15 cellular contexts compared by ENCODE assay signal in the genomic region with DNA sequence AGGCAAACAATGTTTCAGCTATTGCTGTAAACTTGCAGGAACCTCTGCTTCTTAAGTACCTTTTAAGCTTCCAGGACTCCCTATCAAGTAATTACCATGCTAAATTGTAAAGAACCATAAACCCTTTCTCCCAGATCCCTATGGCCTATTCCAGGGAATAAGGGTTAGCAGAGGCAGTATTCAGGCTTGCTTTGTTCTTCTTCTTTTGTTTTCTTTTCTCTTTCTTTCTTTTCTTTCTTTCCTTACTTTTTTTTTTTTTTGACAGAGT. TPM values are rescaled to one million over a fixed set of nuclear protein-coding genes. Genes with fewer than 3 reads are reported as not detected.
DNase-seq lines count a peak whose midpoint lies in the region; ATAC-seq, FAIRE-seq and TF ChIP-seq lines count a peak whose summit lies in the region.
"Had no signal": no experiment of that assay in that cellular context is flagged by ENCODE, and none has a peak within 500 bp of the region (broad histone marks: within the 10 kb centered on the region; RNA-seq: fewer than 3 reads in every experiment).

No MANE protein-coding gene starts in this region.

- TF ChIP-seq EP300 in GM12878 (IDR thresholded peaks at IDR 0.05; ENCODE audit: borderline replicate concordance in 1 of 2, control insufficient read depth in 1 of 2, low read depth in 2 of 2, low read length in 2 of 2): no peak

- H3K27me3 Mint-ChIP-seq in activated T-cell treated with anti-CD3 and anti-CD28 coated beads, Interleukin-2, amount 50 U/mL, for 72 hours (ENCODE audit: low read depth): no peaks in the 10 kb centered on the region
- no peaks in the 10 kb centered on the region for H3K27me3 Mint-ChIP-seq in activated T-cell treated with anti-CD3 and anti-CD28 coated beads, Interleukin-2, amount 50 U/mL, for 4 hours (ENCODE audit: low read depth)

- no peak for TF ChIP-seq POLR2A in GM12878 (IDR thresholded peaks at IDR 0.05; ENCODE audit: low read depth, low read length)

- H3K36me3 Mint-ChIP-seq in activated T-cell treated with anti-CD3 and anti-CD28 coated beads, Interleukin-2, amount 50 U/mL, for 72 hours (ENCODE audit: insufficient read depth in 2 of 2): peaks cover 2 to 3% of the 10 kb centered on the region in 2 donors
- no peaks in the 10 kb centered on the region for H3K36me3 Mint-ChIP-seq in activated T-cell treated with anti-CD3 and anti-CD28 coated beads, Interleukin-2, amount 50 U/mL, for 4 hours (ENCODE audit: insufficient read depth)

- POLR2A ChIA-PET in GM12878 (lab: Charles Lee): interaction anchor here (0.7 to 1.0 kb wide), 2 partner anchors 57 to 141 kb away, joined by 3 to 4 read pairs; a partner anchor contains a TSS

- H4K20me1 ChIP-seq in GM12878 (ENCODE audit: control insufficient read depth, insufficient read depth): no peaks in the 10 kb centered on the region

- peak overlapping the region; percentile 49 to 80 for H3K4me3 Mint-ChIP-seq in activated T-cell treated with anti-CD3 and anti-CD28 coated beads, Interleukin-2, amount 50 U/mL, for 72 hours
- no peak overlapping the region for H3K4me3 Mint-ChIP-seq in activated T-cell treated with anti-CD3 and anti-CD28 coated beads, Interleukin-2, amount 50 U/mL, for 4 hours

- no peaks in the 10 kb centered on the region for H3K27me3 ChIP-seq in GM12878 (replicated peaks in 1 of 2; ENCODE audit: control insufficient read depth in 2 of 2, insufficient read depth in 2 of 2, low read length in 1 of 2)
- no peaks in the 10 kb centered on the region for H3K27me3 ChIP-seq in skeletal muscle satellite cell (ENCODE audit: control insufficient read depth, insufficient read depth, low read length)
- H3K27me3 ChIP-seq: adrenal gland had no signal

- H3K27ac ChIP-seq in KOPT-K1 (ENCODE audit: low read depth, low read length, poor library complexity, severe bottlenecking) (peak overlapping the region; percentile 91), GM12878 (ENCODE audit: control insufficient read depth, insufficient read depth) (peak overlapping the region; percentile 92)
- H3K27ac ChIP-seq: adrenal gland had no signal

- H3K4me1 ChIP-seq in GM12878 (ENCODE audit: control insufficient read depth, insufficient read depth, low read length) (peaks cover 15% of the 10 kb centered on the region), skeletal muscle satellite cell (ENCODE audit: control insufficient read depth, insufficient read depth, low read length) (peaks cover 21% of the 10 kb centered on the region)

- no peak for TF ChIP-seq CTCF in GM12878 (IDR thresholded peaks at IDR 0.05 in 2 of 3, conservative IDR thresholded peaks at IDR 0.05 in 1 of 3; ENCODE audit: control insufficient read depth in 2 of 3, extremely low read depth in 1 of 3, insufficient read depth in 1 of 3, low read depth in 3 of 3, low read length in 3 of 3)

- no peaks in the 10 kb centered on the region for H3K9me3 Mint-ChIP-seq in activated T-cell treated with anti-CD3 and anti-CD28 coated beads, Interleukin-2, amount 50 U/mL, for 72 hours
- H3K9me3 Mint-ChIP-seq in activated T-cell treated with anti-CD3 and anti-CD28 coated beads, Interleukin-2, amount 50 U/mL, for 4 hours: no peaks in the 10 kb centered on the region

- in situ Hi-C loops in GM12878 (cut with MboI): no loop called here

- peaks cover 16% of the 10 kb centered on the region for H3K79me2 ChIP-seq in GM12878 (ENCODE audit: control insufficient read depth, insufficient read depth, low read length)

- peak overlapping the region; percentile 88 for H3K27ac Mint-ChIP-seq in activated T-cell treated with anti-CD3 and anti-CD28 coated beads, Interleukin-2, amount 50 U/mL, for 72 hours

- FAIRE-seq in GM12878 (lab: Jason Lieb, UNC): no peak
- FAIRE-seq: islet of Langerhans, small intestine had no signal

- no peak overlapping the region for H2AFZ ChIP-seq in GM12878 (ENCODE audit: control insufficient read depth, low read depth, low read length)

- no peak for TF ChIP-seq RAD21 in GM12878 (IDR thresholded peaks at IDR 0.05; ENCODE audit: insufficient read depth, low read depth, low read length)

- peaks cover 42% of the 10 kb centered on the region for H3K4me1 Mint-ChIP-seq in activated T-cell treated with anti-CD3 and anti-CD28 coated beads, Interleukin-2, amount 50 U/mL, for 72 hours (ENCODE audit: low read depth)
- peaks cover 39% of the 10 kb centered on the region for H3K4me1 Mint-ChIP-seq in activated T-cell treated with anti-CD3 and anti-CD28 coated beads, Interleukin-2, amount 50 U/mL, for 4 hours (ENCODE audit: low read depth)

- no TSS peak for BruUV-seq in GM12878 (replicated peaks; lab: Mats Ljungman, UMichigan)

- no peak for ATAC-seq in activated T-cell treated with anti-CD3 and anti-CD28 coated beads, Interleukin-2, amount 50 U/mL, for 72 hours (replicated peaks in 1 of 2)
- no peak for ATAC-seq in activated T-cell treated with anti-CD3 and anti-CD28 coated beads, Interleukin-2, amount 50 U/mL, for 4 hours
- ATAC-seq in GM12878: no peak

- H3K9ac ChIP-seq in GM12878 (ENCODE audit: control insufficient read depth, insufficient read depth, low read length): no peak overlapping the region
- H3K9ac ChIP-seq in skeletal muscle satellite cell (ENCODE audit: low read depth, low read length): no peak overlapping the region

- H3K36me3 ChIP-seq in KOPT-K1 (ENCODE audit: insufficient read depth, low read length) (peaks cover 3% of the 10 kb centered on the region; the same call in 1 of the 2 replicates), GM12878 (ENCODE audit: control insufficient read depth in 2 of 2, insufficient read depth in 2 of 2, low read length in 1 of 2) (no peaks in the 10 kb centered on the region), skeletal muscle satellite cell (ENCODE audit: insufficient read depth, low read length) (no peaks in the 10 kb centered on the region)
- H3K36me3 ChIP-seq: adrenal gland, HAP-1 had no signal

- H3K9me3 ChIP-seq in KOPT-K1 (ENCODE audit: insufficient read depth, low read length, poor library complexity, severe bottlenecking): no peaks in the 10 kb centered on the region
- no peaks in the 10 kb centered on the region for H3K9me3 ChIP-seq in GM12878 (replicated peaks; ENCODE audit: control insufficient read depth, insufficient read depth, low read length)
- H3K9me3 ChIP-seq in skeletal muscle satellite cell (replicated peaks; ENCODE audit: low read length): no peaks in the 10 kb centered on the region
- H3K9me3 ChIP-seq: adrenal gland, HAP-1 had no signal

- intact Hi-C loops in GM12878 (cut with micrococcal nuclease; ENCODE audit: unreplicated experiment): loop anchor here (10.0 kb wide), 1 partner anchor 223 kb away; no protein-coding TSS in a partner anchor

- CTCF ChIA-PET in GM12878 (lab: Yijun Ruan, JAX): interaction anchor here (0.7 to 1.8 kb wide), 10 partner anchors 12 to 508 kb away, joined by 3 to 4 read pairs (median 3); a partner anchor contains a TSS

- SMC1A ChIA-PET in GM12878 (lab: Charles Lee; ENCODE audit: uncharacterized antibody, unreplicated experiment): interaction anchor here (0.6 to 2.2 kb wide), 5 partner anchors 11 to 503 kb away, joined by 3 to 11 read pairs (median 5); no protein-coding TSS in a partner anchor

- RAD21 ChIA-PET in GM12878 (lab: Charles Lee; ENCODE audit: unreplicated experiment): interaction anchor here (1.7 kb wide), 1 partner anchor 82 kb away, joined by 4 read pairs; no protein-coding TSS in a partner anchor

- H3K4me2 ChIP-seq in GM12878 (ENCODE audit: control insufficient read depth, insufficient read depth): no peak overlapping the region
- H3K4me2 ChIP-seq in skeletal muscle satellite cell (ENCODE audit: low read length): peak overlapping the region; percentile 26

- no peak for DNase-seq in activated T-cell treated with anti-CD3 and anti-CD28 coated beads, Interleukin-2, amount 50 U/mL, for 72 hours
- no peak for DNase-seq in activated T-cell treated with anti-CD3 and anti-CD28 coated beads, Interleukin-2, amount 50 U/mL, for 4 hours
- no peak for DNase-seq in GM12878 (ENCODE audit: low read depth, low spot score)
- no peak for DNase-seq in NCI-H2227 (lab: John Stamatoyannopoulos, UW; ENCODE audit: unreplicated experiment)
- no peak for DNase-seq in NCI-H226
- DNase-seq in T-helper 9 cell: no peak
- DNase-seq: adrenal gland, dermis blood vessel endothelial cell, NCI-H1417, NCI-H748 treated with DMSO at 0.1 percent for 48 hours, small intestine had no signal

- no peak overlapping the region for H3K4me3 ChIP-seq in GM12878
- no peak overlapping the region for H3K4me3 ChIP-seq in skeletal muscle satellite cell (ENCODE audit: low read length)
- H3K4me3 ChIP-seq: adrenal gland, HAP-1 had no signal

RNA-seq across cellular contexts. Expression of a gene that starts 2.8 kb away (rescaled TPM):
- total RNA-seq in activated T-cell treated with anti-CD3 and anti-CD28 coated beads, Interleukin-2, amount 50 U/mL, for 72 hours: 10 to 100 TPM; 19.2 to 23.5 TPM
- total RNA-seq in activated T-cell treated with anti-CD3 and anti-CD28 coated beads, Interleukin-2, amount 50 U/mL, for 4 hours: 10 to 100 TPM; 11.8 to 14.1 (median 12.9) TPM
- 25.0 and 28.7 TPM in 2 replicates for total RNA-seq in GM12878 (2013; cell fraction: nucleolus; rRNA removed)
- 9.4 and 10.1 TPM in 2 replicates for total RNA-seq in GM12878 (2014; rRNA removed)
- 13.7 and 14.0 TPM in 2 replicates for total RNA-seq in GM12878 (2014; rRNA removed; fragmentation: Illumina TruSeq; extraction: Trizol)
- 11.5 and 11.7 TPM in 2 replicates for total RNA-seq in GM12878 (2021)
- 2.3 TPM for polyA plus RNA-seq in GM12878 (2011; ENCODE audit: low read depth)
- 2.7 and 5.8 TPM in 2 replicates for polyA plus RNA-seq in GM12878 (2011; rRNA removed)
- 1.4 and 2.1 TPM in 2 replicates for polyA plus RNA-seq in GM12878 (2011; cell fraction: cytosol; rRNA removed)
- polyA plus RNA-seq in GM12878 (2011; cell fraction: nucleus; rRNA removed): 2.2 and 5.1 TPM in 2 replicates
- polyA plus RNA-seq in GM12878 (2012): 2.9 and 3.1 TPM in 2 replicates
- polyA plus RNA-seq in GM12878 (2014; fragmentation: Illumina TruSeq; extraction: Trizol): 6.2 and 6.7 TPM in 2 replicates
- polyA plus RNA-seq in GM12878 (2014; fragmentation: Nextera tagmentation; extraction: Ambion mirVana): 1 to 10 TPM; 1.9 to 4.3 TPM
- 2.9 and 3.4 TPM in 2 replicates for polyA plus RNA-seq in GM12878 (2014; rRNA removed)
- polyA plus RNA-seq in GM12878 (2016; fragmentation: Nextera tagmentation; extraction: Ambion mirVana): 1 to 10 TPM; 5.4 to 6.5 TPM
- 6.4 and 10.5 TPM in 2 replicates for polyA minus RNA-seq in GM12878 (2011; rRNA and poly(A)+ RNA removed)
- polyA minus RNA-seq in GM12878 (2011; cell fraction: cytosol; rRNA and poly(A)+ RNA removed): 3.5 and 3.8 TPM in 2 replicates
- polyA minus RNA-seq in GM12878 (2011; cell fraction: nucleus; rRNA and poly(A)+ RNA removed): 4.2 and 4.8 TPM in 2 replicates
- total RNA-seq in skeletal muscle satellite cell (2012; rRNA removed): 10.1 and 11.4 TPM in 2 replicates

RNA-seq across cellular contexts. Expression of a gene that starts 35.1 kb away (rescaled TPM):
- 1,000 to 10,000 TPM; 1,492 to 1,529 TPM for total RNA-seq in activated T-cell treated with anti-CD3 and anti-CD28 coated beads, Interleukin-2, amount 50 U/mL, for 72 hours
- 1,000 to 10,000 TPM; 2,191 to 2,257 (median 2,224) TPM for total RNA-seq in activated T-cell treated with anti-CD3 and anti-CD28 coated beads, Interleukin-2, amount 50 U/mL, for 4 hours
- 234 and 239 TPM in 2 replicates for total RNA-seq in GM12878 (2013; cell fraction: nucleolus; rRNA removed)
- 2,238 and 2,984 TPM in 2 replicates for total RNA-seq in GM12878 (2014; rRNA removed)
- total RNA-seq in GM12878 (2014; rRNA removed; fragmentation: Illumina TruSeq; extraction: Trizol): 2,534 and 2,672 TPM in 2 replicates
- total RNA-seq in GM12878 (2021): 1,732 and 1,820 TPM in 2 replicates
- 1,487 TPM for polyA plus RNA-seq in GM12878 (2011; ENCODE audit: low read depth)
- 2,067 and 2,200 TPM in 2 replicates for polyA plus RNA-seq in GM12878 (2011; rRNA removed)
- polyA plus RNA-seq in GM12878 (2011; cell fraction: cytosol; rRNA removed): 988 and 1,251 TPM in 2 replicates
- polyA plus RNA-seq in GM12878 (2011; cell fraction: nucleus; rRNA removed): 683 and 939 TPM in 2 replicates
- polyA plus RNA-seq in GM12878 (2012): 2,416 and 3,110 TPM in 2 replicates
- 2,624 and 3,096 TPM in 2 replicates for polyA plus RNA-seq in GM12878 (2014; fragmentation: Illumina TruSeq; extraction: Trizol)
- polyA plus RNA-seq in GM12878 (2014; fragmentation: Nextera tagmentation; extraction: Ambion mirVana): 1,000 to 10,000 TPM; 1,682 to 2,114 TPM
- 4,115 and 6,051 TPM in 2 replicates for polyA plus RNA-seq in GM12878 (2014; rRNA removed)
- 100 to 1,000 TPM; 898 to 965 TPM for polyA plus RNA-seq in GM12878 (2016; fragmentation: Nextera tagmentation; extraction: Ambion mirVana)
- 372 and 616 TPM in 2 replicates for polyA minus RNA-seq in GM12878 (2011; rRNA and poly(A)+ RNA removed)
- 198 and 199 TPM in 2 replicates for polyA minus RNA-seq in GM12878 (2011; cell fraction: cytosol; rRNA and poly(A)+ RNA removed)
- polyA minus RNA-seq in GM12878 (2011; cell fraction: nucleus; rRNA and poly(A)+ RNA removed): 168 and 254 TPM in 2 replicates
- total RNA-seq in skeletal muscle satellite cell (2012; rRNA removed): 1,752 and 2,335 TPM in 2 replicates

RNA-seq across cellular contexts. Expression of a gene that starts 44.7 kb away (rescaled TPM):
- total RNA-seq in activated T-cell treated with anti-CD3 and anti-CD28 coated beads, Interleukin-2, amount 50 U/mL, for 72 hours: 10 to 100 TPM; 26.8 to 31.9 TPM
- total RNA-seq in activated T-cell treated with anti-CD3 and anti-CD28 coated beads, Interleukin-2, amount 50 U/mL, for 4 hours: 10 to 100 TPM; 24.1 to 25.8 (median 24.8) TPM
- total RNA-seq in GM12878 (2013; cell fraction: nucleolus; rRNA removed): 64.9 and 66.7 TPM in 2 replicates
- total RNA-seq in GM12878 (2014; rRNA removed) (23.8 and 28.4 TPM in 2 replicates), GM12878 (2014; rRNA removed; fragmentation: Illumina TruSeq; extraction: Trizol) (25.7 and 26.4 TPM in 2 replicates), GM12878 (2021) (19.2 and 19.7 TPM in 2 replicates)
- polyA plus RNA-seq in GM12878 (2011; ENCODE audit: low read depth): 5.4 TPM
- polyA plus RNA-seq in GM12878 (2011; rRNA removed) (21.4 and 31.9 TPM in 2 replicates), GM12878 (2014; fragmentation: Illumina TruSeq; extraction: Trizol) (20.5 and 25.5 TPM in 2 replicates), GM12878 (2014; fragmentation: Nextera tagmentation; extraction: Ambion mirVana) (1 to 10 TPM; 3.5 to 5.0 TPM), GM12878 (2014; rRNA removed) (14.3 and 15.0 TPM in 2 replicates), GM12878 (2016; fragmentation: Nextera tagmentation; extraction: Ambion mirVana) (10 to 100 TPM; 14.6 to 16.3 TPM)
- 6.4 and 7.6 TPM in 2 replicates for polyA plus RNA-seq in GM12878 (2011; cell fraction: cytosol; rRNA removed)
- 16.2 and 20.1 TPM in 2 replicates for polyA plus RNA-seq in GM12878 (2011; cell fraction: nucleus; rRNA removed)
- polyA plus RNA-seq in GM12878 (2012): 8.6 and 11.0 TPM in 2 replicates
- 22.4 and 28.2 TPM in 2 replicates for polyA minus RNA-seq in GM12878 (2011; rRNA and poly(A)+ RNA removed)
- 15.4 and 15.6 TPM in 2 replicates for polyA minus RNA-seq in GM12878 (2011; cell fraction: cytosol; rRNA and poly(A)+ RNA removed)
- polyA minus RNA-seq in GM12878 (2011; cell fraction: nucleus; rRNA and poly(A)+ RNA removed): 21.2 and 35.5 TPM in 2 replicates
- total RNA-seq in skeletal muscle satellite cell (2012; rRNA removed): 24.7 and 25.3 TPM in 2 replicates

RNA-seq across cellular contexts. Expression of a gene that starts 57.4 kb away (rescaled TPM):
- 10 to 100 TPM; 22.7 to 25.0 TPM for total RNA-seq in activated T-cell treated with anti-CD3 and anti-CD28 coated beads, Interleukin-2, amount 50 U/mL, for 72 hours
- 10 to 100 TPM; 13.8 to 14.1 (median 13.8) TPM for total RNA-seq in activated T-cell treated with anti-CD3 and anti-CD28 coated beads, Interleukin-2, amount 50 U/mL, for 4 hours
- 2.5 and 3.0 TPM in 2 replicates for total RNA-seq in GM12878 (2013; cell fraction: nucleolus; rRNA removed)
- total RNA-seq in GM12878 (2014; rRNA removed): 4.5 and 5.5 TPM in 2 replicates
- 2.4 TPM in 2 replicates for total RNA-seq in GM12878 (2014; rRNA removed; fragmentation: Illumina TruSeq; extraction: Trizol)
- total RNA-seq in GM12878 (2021): 6.4 and 6.9 TPM in 2 replicates
- polyA plus RNA-seq in GM12878 (2011; ENCODE audit: low read depth): 2.1 TPM
- 3.7 and 4.7 TPM in 2 replicates for polyA plus RNA-seq in GM12878 (2011; rRNA removed)
- 3.3 and 4.3 TPM in 2 replicates for polyA plus RNA-seq in GM12878 (2011; cell fraction: cytosol; rRNA removed)
- 2.0 and 2.1 TPM in 2 replicates for polyA plus RNA-seq in GM12878 (2011; cell fraction: nucleus; rRNA removed)
- polyA plus RNA-seq in GM12878 (2012): 2.3 and 2.6 TPM in 2 replicates
- polyA plus RNA-seq in GM12878 (2014; fragmentation: Illumina TruSeq; extraction: Trizol): 5.0 and 5.5 TPM in 2 replicates
- polyA plus RNA-seq in GM12878 (2014; fragmentation: Nextera tagmentation; extraction: Ambion mirVana): 1 to 10 TPM; 2.0 to 2.2 TPM
- polyA plus RNA-seq in GM12878 (2014; rRNA removed): 5.2 and 5.4 TPM in 2 replicates
- polyA plus RNA-seq in GM12878 (2016; fragmentation: Nextera tagmentation; extraction: Ambion mirVana): 1 to 10 TPM; 6.8 to 8.7 TPM
- polyA minus RNA-seq in GM12878 (2011; rRNA and poly(A)+ RNA removed): 6.5 and 8.9 TPM in 2 replicates
- polyA minus RNA-seq in GM12878 (2011; cell fraction: cytosol; rRNA and poly(A)+ RNA removed): 2.0 and 2.3 TPM in 2 replicates
- polyA minus RNA-seq in GM12878 (2011; cell fraction: nucleus; rRNA and poly(A)+ RNA removed): 2.3 and 4.4 TPM in 2 replicates
- total RNA-seq in skeletal muscle satellite cell (2012; rRNA removed): 7.9 and 8.4 TPM in 2 replicates
